9 cellular contexts compared by ENCODE assay signal in the genomic region with DNA sequence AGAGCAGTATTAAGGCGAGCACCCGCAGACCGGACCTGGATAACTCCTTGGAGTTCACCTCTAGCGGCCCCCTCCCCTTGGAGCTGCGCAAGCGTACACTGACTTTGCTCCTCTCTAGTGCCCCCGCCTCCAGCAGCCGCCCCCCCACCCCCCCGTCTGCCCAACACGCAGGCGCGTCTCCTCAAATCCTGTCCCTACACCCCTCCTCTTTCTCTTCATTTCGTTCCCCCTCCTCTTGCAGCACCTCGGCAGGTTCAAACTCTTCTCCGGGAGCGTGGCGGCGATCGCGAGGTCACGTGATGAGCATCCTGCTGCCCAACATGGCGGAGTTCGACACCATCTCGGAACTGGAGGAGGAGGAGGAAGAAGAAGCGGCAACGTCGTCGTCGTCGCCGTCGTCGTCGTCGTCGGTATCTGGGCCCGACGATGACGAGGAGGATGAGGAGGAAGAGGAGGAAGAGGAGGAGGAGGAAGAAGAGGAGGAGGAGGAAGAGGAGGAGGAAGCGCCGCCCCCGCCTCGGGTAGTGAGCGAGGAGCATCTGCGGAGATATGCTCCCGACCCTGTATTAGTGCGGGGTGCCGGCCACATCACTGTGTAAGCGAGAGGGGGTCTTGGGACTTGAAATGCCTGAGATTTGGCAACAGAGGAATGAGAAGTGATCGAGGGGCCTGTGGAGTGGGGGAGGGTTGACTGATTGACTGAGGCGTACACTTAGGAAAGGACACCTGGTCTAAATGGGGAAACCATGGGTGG. TPM values are rescaled to one million over a fixed set of nuclear protein-coding genes. Genes with fewer than 3 reads are reported as not detected.
DNase-seq lines count a peak whose midpoint lies in the region; ATAC-seq, FAIRE-seq and TF ChIP-seq lines count a peak whose summit lies in the region.
"Had no signal": no experiment of that assay in that cellular context is flagged by ENCODE, and none has a peak within 500 bp of the region (broad histone marks: within the 10 kb centered on the region; RNA-seq: fewer than 3 reads in every experiment).

CHIC1 (plus strand) TSS at position 212 of the 754 bp plus-strand sequence; CDS start at position 300, 88 bp downstream.

- no peak within 1 kb of the TSS for H2BK120ac ChIP-seq in H1 (replicated peaks; ENCODE audit: low read depth, low read length)

- H4K5ac ChIP-seq in H1 (ENCODE audit: insufficient read length, low read depth, low read length) = peak within 1 kb of the TSS; percentile 95

- peaks cover 4% of the 10 kb centered on the region; the same call in 1 of the 2 replicates for H3K23me2 ChIP-seq in H1 (ENCODE audit: low read depth, low read length)

- 1% methylated on average over 32 of the region's 51 CpGs; no CpG with 5 or more reads in 1 of the 2 experiments for WGBS in H1 (ENCODE audit: extremely low coverage in 1 of 2, insufficient coverage in 1 of 2, insufficient read length in 1 of 2, insufficient replicate concordance in 2 of 2, low coverage in 1 of 2, low lambda C conversion rate in 2 of 2, missing lambda C conversion rate in 1 of 2), 2 experiments
- 0 to 2% methylated on average over 7 to 27 of the region's 51 CpGs for whole genome bisulfite sequencing in mesodermal cell (ENCODE audit: insufficient coverage in 2 of 2), 2 experiments

- no peak within 1 kb of the TSS for H3K56ac ChIP-seq in H1 (replicated peaks; ENCODE audit: insufficient read length, low read depth, low read length)

- no peaks in the 10 kb centered on the region for H3K9me3 ChIP-seq in H1 (ENCODE audit: insufficient read depth in 2 of 2, low read depth in 1 of 2, low read length in 1 of 2)
- no peaks in the 10 kb centered on the region for H3K9me3 ChIP-seq in mesodermal cell (ENCODE audit: control insufficient read depth, low read length)

- H2BK12ac ChIP-seq in H1 (ENCODE audit: low read depth, low read length) = peak within 1 kb of the TSS; percentile 94

- H3K14ac ChIP-seq in H1 (ENCODE audit: insufficient read length) = no peak within 1 kb of the TSS

- ATAC-seq in GM19025 (IDR thresholded peaks at IDR 0.05; ENCODE audit: low read depth, unreplicated experiment) = peak; percentile 46
- peak; percentile 68 for ATAC-seq in HG03342 (IDR thresholded peaks at IDR 0.05; ENCODE audit: unreplicated experiment)
- ATAC-seq in activated CD8-positive, alpha-beta memory T cell treated with anti-CD3 and anti-CD28 coated beads, Interleukin-2, amount 10 ng/mL, durations not matched to agents 7 days and 5 days = peak; percentile 86
- ATAC-seq: HCT116 had no signal

- H3K27me3 Mint-ChIP-seq in activated CD8-positive, alpha-beta memory T cell treated with anti-CD3 and anti-CD28 coated beads, Interleukin-2, amount 10 ng/mL, durations not matched to agents 7 days and 5 days = no peaks in the 10 kb centered on the region

- CTCF ChIA-PET in activated CD8-positive, alpha-beta memory T cell treated with anti-CD3 and anti-CD28 coated beads, Interleukin-2, amount 10 ng/mL, durations not matched to agents 7 days and 5 days (lab: Charles Lee) = no interaction called here
- CTCF ChIA-PET in H1 (lab: Charles Lee; ENCODE audit: partially characterized antibody) = interaction anchor here (0.6 kb wide), 1 partner anchor 128 kb away, joined by 4 read pairs; no protein-coding TSS in a partner anchor

- DNase-seq in AG09309 (ENCODE audit: low read depth) (no peak), NCI-H526 treated with DMSO at 0.1 percent for 48 hours (lab: John Stamatoyannopoulos, UW) (peak; percentile 62), H1 (ENCODE audit: low read depth in 1 of 2, low spot score in 2 of 2) (peak; percentile 36 to 65)
- peak; percentile 78 for DNase-seq in activated CD8-positive, alpha-beta memory T cell treated with anti-CD3 and anti-CD28 coated beads, Interleukin-2, amount 10 ng/mL, durations not matched to agents 7 days and 5 days
- DNase-seq in stimulated activated CD8-positive, alpha-beta memory T cell treated with anti-CD3 and anti-CD28 coated beads, Interleukin-15, amount 100 ng/mL, for 1 hour (ENCODE audit: low read depth) = peak; percentile 30

- no peaks in the 10 kb centered on the region; the same call in 1 of the 2 replicates for H3K79me1 ChIP-seq in H1 (ENCODE audit: low read depth, low read length)

- H4K91ac ChIP-seq in H1 (replicated peaks; ENCODE audit: insufficient read length, low read length) = peak within 1 kb of the TSS; percentile 91

- no peaks in the 10 kb centered on the region for H3K9me3 Mint-ChIP-seq in activated CD8-positive, alpha-beta memory T cell treated with anti-CD3 and anti-CD28 coated beads, Interleukin-2, amount 10 ng/mL, durations not matched to agents 7 days and 5 days (ENCODE audit: low read depth)

- no peak for TF ChIP-seq CTCF in AG09309 (IDR thresholded peaks at IDR 0.05; ENCODE audit: control insufficient read depth, insufficient read depth, low read depth, low read length, missing control alignments)
- no peak for TF ChIP-seq CTCF in H1 (IDR thresholded peaks at IDR 0.05; ENCODE audit: control extremely low read depth in 1 of 3, insufficient read depth in 1 of 3, low read depth in 1 of 3, low read length in 3 of 3)

- peak within 1 kb of the TSS; percentile 90 for H3K18ac ChIP-seq in H1 (ENCODE audit: extremely low read depth, low read length)

- H4K8ac ChIP-seq in H1 (ENCODE audit: extremely low read depth, insufficient read depth, low read length) = peak within 1 kb of the TSS; percentile 98

- H3K36me3 ChIP-seq in H1 (ENCODE audit: control insufficient read depth in 2 of 4, insufficient read depth in 4 of 4, low read length in 3 of 4) = peaks cover 0 to 4% (median 0%) of the 10 kb centered on the region in 4 experiments; a peak in 1 of 8 replicates
- no peaks in the 10 kb centered on the region for H3K36me3 ChIP-seq in mesodermal cell (ENCODE audit: control insufficient read depth, insufficient read depth, low read length)

- TF ChIP-seq EP300 in H1 (IDR thresholded peaks at IDR 0.05; ENCODE audit: borderline replicate concordance in 1 of 2, low read depth in 2 of 2, low read length in 2 of 2) = no peak

- H3K79me2 ChIP-seq in H1 (ENCODE audit: control insufficient read depth in 1 of 2, insufficient read depth in 2 of 2, low read length in 2 of 2) = peaks cover 0 to 36% of the 10 kb centered on the region in 2 experiments; a peak in 2 of 4 replicates

- H2BK15ac ChIP-seq in H1 (ENCODE audit: low read length) = no peak within 1 kb of the TSS

- peak within 1 kb of the TSS; percentile 93 for H2BK5ac ChIP-seq in H1 (ENCODE audit: low read depth, low read length)

- no peak within 1 kb of the TSS for H2BK20ac ChIP-seq in H1 (ENCODE audit: low read length)

- peak within 1 kb of the TSS; percentile 99 for H3K27ac Mint-ChIP-seq in activated CD8-positive, alpha-beta memory T cell treated with anti-CD3 and anti-CD28 coated beads, Interleukin-2, amount 10 ng/mL, durations not matched to agents 7 days and 5 days

- peak within 1 kb of the TSS; percentile 70; the same call in 1 of the 2 replicates for H2AFZ ChIP-seq in H1 (ENCODE audit: low read length)

- H3K36me3 Mint-ChIP-seq in activated CD8-positive, alpha-beta memory T cell treated with anti-CD3 and anti-CD28 coated beads, Interleukin-2, amount 10 ng/mL, durations not matched to agents 7 days and 5 days = peaks cover 5% of the 10 kb centered on the region

- H3K4me3 ChIP-seq in AG09309 (ENCODE audit: control insufficient read depth, low read depth, low read length) = peak within 1 kb of the TSS; percentile 61
- H3K4me3 ChIP-seq in H1 (ENCODE audit: extremely low read depth in 1 of 4, insufficient read depth in 2 of 4, low read depth in 3 of 4, low read length in 4 of 4) = peak within 1 kb of the TSS; percentile 70 to 92 (median 80)
- H3K4me3 ChIP-seq in mesodermal cell (ENCODE audit: extremely low read depth, insufficient read depth, low read length, poor library complexity, severe bottlenecking) = peak within 1 kb of the TSS; percentile 54

- peak; percentile 77 for FAIRE-seq in H1 (lab: Jason Lieb, UNC)

- peak within 1 kb of the TSS; percentile 71 to 97 for H3K4me2 ChIP-seq in H1 (ENCODE audit: insufficient read depth in 1 of 2, low read depth in 2 of 2, low read length in 2 of 2)

- TF ChIP-seq RAD21 in H1 (IDR thresholded peaks at IDR 0.05 in 1 of 2, conservative IDR thresholded peaks at IDR 0.05 in 1 of 2; ENCODE audit: low read depth in 2 of 2, low read length in 2 of 2) = no peak

- H4K20me1 ChIP-seq in H1 (replicated peaks in 1 of 2; ENCODE audit: control insufficient read depth in 1 of 2, insufficient read depth in 2 of 2, low read length in 2 of 2) = peaks cover 0 to 1% of the 10 kb centered on the region in 2 experiments

- peak within 1 kb of the TSS; percentile 77; the same call in 1 of the 2 replicates for H3K27ac ChIP-seq in H1 (ENCODE audit: low read depth, low read length)
- peak within 1 kb of the TSS; percentile 79 for H3K27ac ChIP-seq in mesodermal cell (ENCODE audit: low read depth, low read length, severe bottlenecking)

- no peaks in the 10 kb centered on the region for H3K27me3 ChIP-seq in H1 (replicated peaks in 1 of 4; ENCODE audit: control insufficient read depth in 3 of 4, extremely low read depth in 1 of 4, insufficient read depth in 3 of 4, low read length in 3 of 4)

- peaks cover 19% of the 10 kb centered on the region for H3K4me1 Mint-ChIP-seq in activated CD8-positive, alpha-beta memory T cell treated with anti-CD3 and anti-CD28 coated beads, Interleukin-2, amount 10 ng/mL, durations not matched to agents 7 days and 5 days

- peak within 1 kb of the TSS in 3 of 4 experiments; percentile 66 to 89 (median 78); a peak in 6 of 7 replicates for H3K9ac ChIP-seq in H1 (replicated peaks in 1 of 4; ENCODE audit: extremely low read depth in 1 of 4, low read depth in 3 of 4, low read length in 3 of 4)

- peak; percentile 58 to 72; a peak in 2 of 3 replicates for TF ChIP-seq POLR2A in H1 (IDR thresholded peaks at IDR 0.05; ENCODE audit: control extremely low read depth in 1 of 2, low read depth in 2 of 2, low read length in 2 of 2)

- 0 out of 7 replicates have a peak, but pooled peaks cover 0 to 2% (median 0%) of the 10 kb centered on the region in 4 experiments for H3K4me1 ChIP-seq in H1 (replicated peaks in 1 of 4; ENCODE audit: control insufficient read depth in 3 of 4, insufficient read depth in 4 of 4, low read length in 3 of 4)
- no peaks in the 10 kb centered on the region for H3K4me1 ChIP-seq in mesodermal cell (ENCODE audit: control insufficient read depth, insufficient read depth, low read length, poor library complexity, severe bottlenecking)

- POLR2A ChIA-PET in H1 (lab: Charles Lee; ENCODE audit: partially characterized antibody) = interaction anchor here (1.0 kb wide), 1 partner anchor 55 kb away, joined by 3 read pairs; no protein-coding TSS in a partner anchor

- H2AK5ac ChIP-seq in H1 (ENCODE audit: low read depth, low read length) = 0 out of 2 replicates have a peak within 1 kb of the TSS, but pooled peaks have one; percentile 77

- H3K4ac ChIP-seq in H1 (replicated peaks; ENCODE audit: insufficient read length, low read depth, low read length) = no peak within 1 kb of the TSS

- no peak within 1 kb of the TSS for H3K23ac ChIP-seq in H1 (ENCODE audit: insufficient read length)

- peak within 1 kb of the TSS; percentile 93 for H3K4me3 Mint-ChIP-seq in activated CD8-positive, alpha-beta memory T cell treated with anti-CD3 and anti-CD28 coated beads, Interleukin-2, amount 10 ng/mL, durations not matched to agents 7 days and 5 days

RNA-seq across cellular contexts. Expression of gene CHIC1, which starts in this region (rescaled TPM):
- total RNA-seq in activated CD8-positive, alpha-beta memory T cell treated with anti-CD3 and anti-CD28 coated beads, Interleukin-2, amount 10 ng/mL, durations not matched to agents 7 days and 5 days = 1 to 10 TPM; 3.3 to 4.9 TPM
- 9.6 and 10.1 TPM in 2 replicates for total RNA-seq in H1 (2021; fragmentation: NEBNext Ultra II Directional; extraction: Animal tissue kit (Norgen Biotek cat#: 25700))
- 1.9 and 3.1 TPM in 2 replicates for polyA plus RNA-seq in H1 (2011; rRNA removed)
- polyA plus RNA-seq in H1 (2011; cell fraction: cytosol; rRNA removed) = 3.8 TPM
- 2.1 TPM for polyA plus RNA-seq in H1 (2011; cell fraction: nucleus; rRNA removed)
- 2.6 to 5.5 TPM (median 4.5 TPM) in 4 replicates for polyA plus RNA-seq in H1 (2012, experiment 1 of 2)
- 0.46 TPM for polyA plus RNA-seq in H1 (2012, experiment 2 of 2)
- polyA plus RNA-seq in H1 (2013, experiment 1 of 2) = 3.7 TPM
- 3.0 TPM for polyA plus RNA-seq in H1 (2013, experiment 2 of 2)
- polyA minus RNA-seq in H1 (2011; rRNA and poly(A)+ RNA removed) = 10.8 and 10.9 TPM in 2 replicates
- polyA minus RNA-seq in H1 (2011; cell fraction: cytosol; rRNA and poly(A)+ RNA removed) = 3.1 TPM
- polyA minus RNA-seq in H1 (2011; cell fraction: nucleus; rRNA and poly(A)+ RNA removed) = 19.4 TPM
- 4.3 TPM for polyA plus RNA-seq in mesodermal cell (2013, experiment 1 of 2)
- 4.7 TPM for polyA plus RNA-seq in mesodermal cell (2013, experiment 2 of 2)
